ENCODE assay signal across 30 cellular contexts in the genomic region with DNA sequence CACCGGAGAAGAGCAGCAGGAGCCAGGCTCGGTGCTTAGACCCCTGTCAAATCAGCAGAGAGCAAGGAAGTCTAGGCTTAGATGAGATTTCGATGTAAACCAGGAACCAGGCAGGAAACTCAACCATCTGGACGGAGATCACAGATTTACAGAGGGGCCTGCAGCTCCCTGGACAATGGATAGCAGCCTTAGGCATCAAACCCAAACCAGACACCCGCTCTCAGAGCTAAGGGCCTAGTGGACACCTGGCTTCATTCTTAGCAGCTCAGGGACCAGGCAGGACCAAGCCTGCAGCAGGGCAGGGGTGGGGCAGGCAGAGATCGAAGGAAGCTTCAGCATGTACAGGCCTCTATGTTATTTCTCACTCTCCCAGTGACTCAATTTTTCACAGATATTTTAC.
"Had no signal": no experiment of that assay in that cellular context is flagged by ENCODE, and none has a peak within 500 bp of the region (broad histone marks: within the 10 kb centered on the region; RNA-seq: fewer than 3 reads in every experiment).

No MANE protein-coding gene starts in this region.

- H3K4me3 ChIP-seq: ascending aorta, breast epithelium, cardiac muscle cell, colonic mucosa, dorsolateral prefrontal cortex, gastrocnemius medialis, heart left ventricle had no signal

- H3K27ac ChIP-seq: ascending aorta, breast epithelium, cardiac muscle cell, colonic mucosa, dorsolateral prefrontal cortex, foreskin keratinocyte, gastrocnemius medialis, heart left ventricle had no signal

- H3K27me3 ChIP-seq: ascending aorta, breast epithelium, cardiac muscle cell, colonic mucosa, foreskin keratinocyte, gastrocnemius medialis had no signal

- H3K9me3 ChIP-seq: ascending aorta, breast epithelium, colonic mucosa, gastrocnemius medialis had no signal

- H3K4me1 ChIP-seq: ascending aorta, breast epithelium, colonic mucosa, foreskin keratinocyte, gastrocnemius medialis, heart left ventricle had no signal

- DNase-seq: activated CD4-positive, alpha-beta memory T cell treated with anti-CD3 and anti-CD28 coated beads, Interleukin-2, amount 10 ng/mL, durations not matched to agents 7 days and 5 days; activated CD4-positive, alpha-beta T cell treated with anti-CD3 and anti-CD28 coated beads for 1 hour; activated CD4-positive, alpha-beta T cell treated with anti-CD3 and anti-CD28 coated beads for 4 hours; activated CD4-positive, alpha-beta T cell treated with anti-CD3 and anti-CD28 coated beads, Interleukin-2, amount 10 ng/mL, durations not matched to agents 7 days and 5 days; activated CD4-positive, alpha-beta T cell treated with anti-CD3 and anti-CD28 coated beads, Interleukin-2, amount 50 U/mL, for 4 hours; activated CD8-positive, alpha-beta memory T cell treated with anti-CD3 and anti-CD28 coated beads, Interleukin-2, amount 50 U/mL, for 48 hours; activated gamma-delta T cell; activated naive CD4-positive, alpha-beta T cell; activated naive CD4-positive, alpha-beta T cell treated with anti-CD3 and anti-CD28 coated beads, Interleukin-2, amount 10 ng/mL, durations not matched to agents 7 days and 5 days; activated naive CD8-positive, alpha-beta T cell treated with anti-CD3 and anti-CD28 coated beads, Interleukin-2, amount 10 ng/mL, durations not matched to agents 7 days and 5 days; activated T-cell treated with anti-CD3 and anti-CD28 coated beads for 4 hours; activated T-cell treated with anti-CD3 and anti-CD28 coated beads, Interleukin-2, amount 50 U/mL, for 24 hours; activated T-cell treated with anti-CD3 and anti-CD28 coated beads, Interleukin-2, amount 50 U/mL, for 72 hours; central memory CD4-positive, alpha-beta T cell; cerebellar nuclear complex; colonic mucosa; dorsolateral prefrontal cortex; effector memory CD4-positive, alpha-beta T cell; endodermal cell; foreskin keratinocyte; gastrocnemius medialis; glutamatergic neuron; heart left ventricle; T-helper 2 cell had no signal

- ATAC-seq: activated naive CD4-positive, alpha-beta T cell treated with anti-CD3 and anti-CD28 coated beads, Interleukin-2, amount 50 U/mL, for 72 hours; activated T-cell treated with anti-CD3 and anti-CD28 coated beads, Interleukin-2, amount 50 U/mL, for 72 hours; esophagus mucosa; foreskin keratinocyte; gastrocnemius medialis; heart left ventricle; WTC11 had no signal

- H3K36me3 ChIP-seq: ascending aorta, breast epithelium, cardiac muscle cell, colonic mucosa, gastrocnemius medialis, heart left ventricle had no signal
